Comparison of ENCODE assay signal across 22 cellular contexts in the genomic region with DNA sequence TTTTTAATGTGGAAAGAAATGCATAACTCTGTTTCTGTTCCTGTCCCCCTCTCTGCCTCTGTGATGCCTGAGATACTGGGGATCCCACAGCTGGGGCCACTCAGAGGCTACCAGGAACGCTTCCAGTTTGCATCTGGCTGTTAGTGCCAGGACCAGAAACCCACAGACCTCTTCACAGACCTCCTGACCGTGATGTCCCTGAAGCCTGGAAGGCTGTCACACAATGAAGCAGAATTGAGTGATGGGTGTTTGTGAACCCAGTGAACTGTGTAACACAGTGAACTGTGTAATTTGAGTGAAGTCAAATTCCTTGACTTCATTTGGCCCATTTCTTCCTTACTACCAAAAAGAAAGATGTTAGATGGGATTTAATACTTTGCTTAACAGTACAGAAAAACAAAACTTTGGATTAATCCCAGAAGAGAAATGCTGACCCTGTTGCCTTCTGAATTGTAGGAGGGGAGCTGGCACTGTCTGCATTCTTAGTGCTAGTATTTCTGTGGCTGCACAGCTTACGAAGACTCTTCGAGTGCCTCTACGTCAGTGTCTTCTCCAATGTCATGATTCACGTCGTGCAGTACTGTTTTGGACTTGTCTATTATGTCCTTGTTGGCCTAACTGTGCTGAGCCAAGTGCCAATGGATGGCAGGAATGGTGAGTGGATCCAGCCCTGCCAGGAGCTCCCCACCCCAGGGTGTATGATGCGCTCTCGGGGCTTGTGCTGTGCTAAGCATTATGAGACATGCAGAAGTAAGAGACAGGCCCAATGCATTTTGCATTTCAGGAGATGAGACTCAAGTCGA. TPM values are rescaled to one million over a fixed set of nuclear protein-coding genes. Genes with fewer than 3 reads are reported as not detected.
DNase-seq lines count a peak whose midpoint lies in the region; ATAC-seq and TF ChIP-seq lines count a peak whose summit lies in the region.
"Had no signal": no experiment of that assay in that cellular context is flagged by ENCODE, and none has a peak within 500 bp of the region (broad histone marks: within the 10 kb centered on the region; RNA-seq: fewer than 3 reads in every experiment).

No MANE protein-coding gene starts in this region.

- peak overlapping the region; percentile 38 for H2AK5ac ChIP-seq in neuronal stem cell (ENCODE audit: low read depth, low read length)

- peak overlapping the region; percentile 87 for H3K18ac ChIP-seq in neuronal stem cell (ENCODE audit: low read length)

- no peak for ATAC-seq in left cardiac atrium
- ATAC-seq in upper lobe of right lung = peak; percentile 25
- ATAC-seq in T-helper 17 cell = no peak
- ATAC-seq in GM21447 (IDR thresholded peaks at IDR 0.05; ENCODE audit: unreplicated experiment) = no peak
- ATAC-seq: effector memory CD8-positive, alpha-beta T cell had no signal

- no peaks in the 10 kb centered on the region for H3K27me3 Mint-ChIP-seq in T-helper 17 cell
- H3K27me3 Mint-ChIP-seq: activated naive CD4-positive, alpha-beta T cell treated with anti-CD3 and anti-CD28 coated beads, Interleukin-2, amount 10 ng/mL, durations not matched to agents 7 days and 5 days; effector memory CD8-positive, alpha-beta T cell had no signal

- peak overlapping the region; percentile 86 for H4K91ac ChIP-seq in neuronal stem cell (ENCODE audit: low read depth, low read length, poor library complexity)

- no peak overlapping the region for H3K27ac Mint-ChIP-seq in T-helper 17 cell
- H3K27ac Mint-ChIP-seq: activated naive CD4-positive, alpha-beta T cell treated with anti-CD3 and anti-CD28 coated beads, Interleukin-2, amount 10 ng/mL, durations not matched to agents 7 days and 5 days; effector memory CD8-positive, alpha-beta T cell; HFFc6 had no signal

- H4K8ac ChIP-seq in neuronal stem cell (ENCODE audit: low read depth, low read length) = no peak overlapping the region

- no peaks in the 10 kb centered on the region for H3K79me1 ChIP-seq in neuronal stem cell (ENCODE audit: low read depth, low read length)

- no peak overlapping the region for H2AFZ ChIP-seq in neuronal stem cell (ENCODE audit: low read length)

- H3K4ac ChIP-seq in neuronal stem cell (ENCODE audit: low read length) = no peak overlapping the region

- no peak overlapping the region for H2BK5ac ChIP-seq in neuronal stem cell (ENCODE audit: low read length)

- H3K27ac ChIP-seq in left ventricle myocardium inferior (replicated peaks) (peak overlapping the region; percentile 28), neuronal stem cell (replicated peaks; ENCODE audit: low read length) (peak overlapping the region; percentile 2), upper lobe of right lung (no peak overlapping the region)
- H3K27ac ChIP-seq: neutrophil, SJCRH30 had no signal

- no peak overlapping the region for H3K4me2 ChIP-seq in neuronal stem cell (ENCODE audit: insufficient read depth, low read length, poor library complexity, severe bottlenecking)

- no peak overlapping the region for H3K4me3 Mint-ChIP-seq in T-helper 17 cell
- H3K4me3 Mint-ChIP-seq: activated naive CD4-positive, alpha-beta T cell treated with anti-CD3 and anti-CD28 coated beads, Interleukin-2, amount 10 ng/mL, durations not matched to agents 7 days and 5 days; CD14-positive monocyte; effector memory CD8-positive, alpha-beta T cell; HFFc6 had no signal

- no CpG with 5 or more reads among the region's 10 CpGs for WGBS in neuronal stem cell (ENCODE audit: extremely low coverage in 2 of 2, insufficient read length in 2 of 2, insufficient replicate concordance in 1 of 2), 2 donors

- H3K36me3 Mint-ChIP-seq in T-helper 17 cell (ENCODE audit: low read depth) = no peaks in the 10 kb centered on the region

- H3K9me3 ChIP-seq in left ventricle myocardium inferior (replicated peaks) (no peaks in the 10 kb centered on the region), neuronal stem cell (replicated peaks in 1 of 2; ENCODE audit: control insufficient read depth in 2 of 2, insufficient read depth in 1 of 2, low read depth in 1 of 2, low read length in 2 of 2) (peaks cover 0 to 5% of the 10 kb centered on the region in 2 donors), upper lobe of right lung (no peaks in the 10 kb centered on the region), T-helper 17 cell (ENCODE audit: control insufficient read depth, low read length, poor library complexity, severe bottlenecking) (no peaks in the 10 kb centered on the region)
- H3K9me3 ChIP-seq: neutrophil, SJCRH30 had no signal

- no peak overlapping the region for H3K9ac ChIP-seq in neuronal stem cell (ENCODE audit: low read depth, low read length, poor library complexity)

- no peak overlapping the region for H2BK15ac ChIP-seq in neuronal stem cell (ENCODE audit: low read length)

- TF ChIP-seq CTCF in left ventricle myocardium inferior (IDR thresholded peaks at IDR 0.05; ENCODE audit: borderline replicate concordance) = no peak
- no peak for TF ChIP-seq CTCF in upper lobe of right lung (IDR thresholded peaks at IDR 0.05)

- DNase-seq in left ventricle myocardium inferior (no peak), left cardiac atrium (no peak), fibroblast of peridontal ligament (ENCODE audit: extremely low read depth) (peak; percentile 51), neuronal stem cell (ENCODE audit: low spot score) (no peak), upper lobe of right lung (no peak), T-helper 17 cell (no peak), foreskin melanocyte (no peak)
- DNase-seq: 8988T; activated naive CD4-positive, alpha-beta T cell treated with anti-CD3 and anti-CD28 coated beads, Interleukin-2, amount 10 ng/mL, durations not matched to agents 7 days and 5 days; central memory CD4-positive, alpha-beta T cell; DMS79; effector memory CD8-positive, alpha-beta T cell; HFFc6; NCI-H2081; NCI-H524; OCI-M1; SJCRH30; T1000 had no signal

- intact Hi-C loops in left ventricle myocardium inferior (cut with micrococcal nuclease) = no loop called here
- intact Hi-C loops in left cardiac atrium (cut with DNase I) = no loop called here
- intact Hi-C loops in upper lobe of right lung (cut with DNase I) = no loop called here

- H3K4me1 Mint-ChIP-seq in T-helper 17 cell = peaks cover 4% of the 10 kb centered on the region

- H2BK120ac ChIP-seq in neuronal stem cell (ENCODE audit: low read depth, low read length) = no peak overlapping the region

- no peak overlapping the region for H3K14ac ChIP-seq in neuronal stem cell (ENCODE audit: low read length)

- H3K4me1 ChIP-seq in left ventricle myocardium inferior (peaks cover 27% of the 10 kb centered on the region), neuronal stem cell (ENCODE audit: control insufficient read depth in 2 of 2, insufficient read depth in 1 of 2, low read depth in 1 of 2, low read length in 2 of 2) (peaks cover 15 to 20% of the 10 kb centered on the region in 2 donors), upper lobe of right lung (peaks cover 11% of the 10 kb centered on the region)
- H3K4me1 ChIP-seq: SJCRH30 had no signal

- H3K27me3 ChIP-seq in left ventricle myocardium inferior (ENCODE audit: low read depth) (no peaks in the 10 kb centered on the region), neuronal stem cell (ENCODE audit: control insufficient read depth in 3 of 3, insufficient read depth in 3 of 3, low read depth in 1 of 3, low read length in 3 of 3) (no peaks in the 10 kb centered on the region), upper lobe of right lung (no peaks in the 10 kb centered on the region)
- H3K27me3 ChIP-seq: SJCRH30 had no signal

- no peak overlapping the region for H3K4me3 ChIP-seq in left ventricle myocardium inferior
- no peak overlapping the region for H3K4me3 ChIP-seq in neuronal stem cell (ENCODE audit: low read length in 2 of 2)
- H3K4me3 ChIP-seq in upper lobe of right lung = no peak overlapping the region
- H3K4me3 ChIP-seq: SJCRH30, skin epidermis had no signal

- H3K23ac ChIP-seq in neuronal stem cell (ENCODE audit: low read depth, low read length, poor library complexity) = no peak overlapping the region

- no peak overlapping the region for H2BK12ac ChIP-seq in neuronal stem cell (ENCODE audit: low read length)

- H3K36me3 ChIP-seq in left ventricle myocardium inferior (peaks cover 24% of the 10 kb centered on the region), neuronal stem cell (replicated peaks in 1 of 2; ENCODE audit: control insufficient read depth in 2 of 2, insufficient read depth in 2 of 2, low read length in 2 of 2) (peaks cover 0 to 32% of the 10 kb centered on the region in 2 donors), upper lobe of right lung (no peaks in the 10 kb centered on the region)
- H3K36me3 ChIP-seq: neutrophil, SJCRH30 had no signal

RNA-seq across cellular contexts. Expression of a gene that starts 17.8 kb away (rescaled TPM):
- 6.8 TPM for total RNA-seq in left ventricle myocardium inferior
- total RNA-seq in left cardiac atrium = 10 to 100 TPM; 10.9 to 13.5 TPM
- polyA plus RNA-seq in neuronal stem cell (2013, experiment 1 of 2) = 11.9 TPM
- polyA plus RNA-seq in neuronal stem cell (2013, experiment 2 of 2) = 11.9 TPM
- 19.6 TPM for total RNA-seq in upper lobe of right lung
- total RNA-seq in T-helper 17 cell = 1 to 10 TPM; 1.8 to 2.6 TPM

RNA-seq across cellular contexts. Expression of a gene that starts 31.9 kb away (rescaled TPM):
- total RNA-seq in left ventricle myocardium inferior = 41.6 TPM
- total RNA-seq in left cardiac atrium = 100 to 1,000 TPM in 1 of 2 donors, 10 to 100 TPM in 1; 54.6 to 101 TPM
- 29.4 TPM for polyA plus RNA-seq in neuronal stem cell (2013, experiment 1 of 2)
- polyA plus RNA-seq in neuronal stem cell (2013, experiment 2 of 2) = 31.3 TPM
- 141 TPM for total RNA-seq in upper lobe of right lung
- 10 to 100 TPM; 49.7 to 58.8 TPM for total RNA-seq in T-helper 17 cell
